Comparison of ENCODE assay signal across 23 cellular contexts in genomic region chr1:25073640-25074270, GRCh38.
A peak's percentile ranks its signal among the peaks of the same experiment; 100 is the strongest.
DNase-seq lines count a peak whose midpoint lies in the region; ATAC-seq, FAIRE-seq and TF ChIP-seq lines count a peak whose summit lies in the region.
"Had no signal": no experiment of that assay in that cellular context is flagged by ENCODE, and none has a peak within 500 bp of the region (broad histone marks: within the 10 kb centered on the region; RNA-seq: fewer than 3 reads in every experiment).

No MANE protein-coding gene starts in this region.

- no peaks in the 10 kb centered on the region for H3K36me3 ChIP-seq in GM23338 (ENCODE audit: insufficient read depth)
- H3K36me3 ChIP-seq in H1 (ENCODE audit: control insufficient read depth in 2 of 4, insufficient read depth in 4 of 4, low read length in 3 of 4) = no peaks in the 10 kb centered on the region
- H3K36me3 ChIP-seq: HAP-1, SJCRH30 had no signal

- H3K9ac ChIP-seq in H1 (replicated peaks in 1 of 4; ENCODE audit: extremely low read depth in 1 of 4, low read depth in 3 of 4, low read length in 3 of 4) = no peak overlapping the region
- H3K9ac ChIP-seq: KMS-11 had no signal

- H3K27ac ChIP-seq in GM23338 (ENCODE audit: low read depth) (no peak overlapping the region), H1 (ENCODE audit: low read depth, low read length) (no peak overlapping the region)
- H3K27ac ChIP-seq: C4-2B, HL-60, KMS-11, SJCRH30 had no signal

- CTCF ChIA-PET in H1 (lab: Charles Lee; ENCODE audit: partially characterized antibody) = interaction anchor here (0.6 to 5.5 kb wide), 7 partner anchors 7 to 176 kb away, joined by 3 to 30 read pairs (median 3); no protein-coding TSS in a partner anchor

- no peak overlapping the region for H2BK12ac ChIP-seq in H1 (ENCODE audit: low read depth, low read length)

- TF ChIP-seq CTCF in GM23338 (conservative IDR thresholded peaks at IDR 0.05; ENCODE audit: low read depth in 2 of 2) = no peak
- no peak for TF ChIP-seq CTCF in H1 (IDR thresholded peaks at IDR 0.05; ENCODE audit: control extremely low read depth in 1 of 3, insufficient read depth in 1 of 3, low read depth in 1 of 3, low read length in 3 of 3)

- ATAC-seq in GM23338 = no peak
- ATAC-seq in stimulated activated effector memory CD8-positive, alpha-beta T cell treated with anti-CD3 and anti-CD28 coated beads, Interleukin-12 subunit alpha, Interleukin-12 subunit beta, amount 100 ng/mL, for 72 hours = no peak
- no peak for ATAC-seq in natural killer cell treated with Interleukin-12 subunit alpha and Interleukin-12 subunit beta and Interleukin-15 and Interleukin-18, amount 100 ng/mL, for 72 hours
- ATAC-seq: Panc1 had no signal

- 0 out of 4 replicates have a peak, but pooled peaks cover 0 to 5% of the 10 kb centered on the region in 2 experiments for H3K9me3 ChIP-seq in H1 (ENCODE audit: insufficient read depth in 2 of 2, low read depth in 1 of 2, low read length in 1 of 2)

- H2BK20ac ChIP-seq in H1 (ENCODE audit: low read length) = no peak overlapping the region

- no peaks in the 10 kb centered on the region for H3K23me2 ChIP-seq in H1 (ENCODE audit: low read depth, low read length)

- no peak overlapping the region for H2BK120ac ChIP-seq in H1 (replicated peaks; ENCODE audit: low read depth, low read length)

- H3K9me3 Mint-ChIP-seq in GM23338 = peaks cover 15% of the 10 kb centered on the region; the same call in 2 of the 3 replicates
- peaks cover 6% of the 10 kb centered on the region for H3K9me3 Mint-ChIP-seq in stimulated activated effector memory CD8-positive, alpha-beta T cell treated with anti-CD3 and anti-CD28 coated beads, Interleukin-12 subunit alpha, Interleukin-12 subunit beta, amount 100 ng/mL, for 72 hours
- H3K9me3 Mint-ChIP-seq in natural killer cell treated with Interleukin-12 subunit alpha and Interleukin-12 subunit beta and Interleukin-15 and Interleukin-18, amount 100 ng/mL, for 72 hours = no peaks in the 10 kb centered on the region

- no peak overlapping the region for H3K4me3 Mint-ChIP-seq in GM23338
- no peak overlapping the region for H3K4me3 Mint-ChIP-seq in stimulated activated effector memory CD8-positive, alpha-beta T cell treated with anti-CD3 and anti-CD28 coated beads, Interleukin-12 subunit alpha, Interleukin-12 subunit beta, amount 100 ng/mL, for 72 hours
- H3K4me3 Mint-ChIP-seq in natural killer cell treated with Interleukin-12 subunit alpha and Interleukin-12 subunit beta and Interleukin-15 and Interleukin-18, amount 100 ng/mL, for 72 hours = no peak overlapping the region

- H3K4ac ChIP-seq in H1 (replicated peaks; ENCODE audit: insufficient read length, low read depth, low read length) = no peak overlapping the region

- no peak overlapping the region for H2BK5ac ChIP-seq in H1 (ENCODE audit: low read depth, low read length)

- H3K79me1 ChIP-seq in H1 (ENCODE audit: low read depth, low read length) = no peaks in the 10 kb centered on the region

- H3K36me3 Mint-ChIP-seq in GM23338 (ENCODE audit: low read depth) = peaks cover 6% of the 10 kb centered on the region; the same call in 1 of the 3 replicates
- H3K36me3 Mint-ChIP-seq in stimulated activated effector memory CD8-positive, alpha-beta T cell treated with anti-CD3 and anti-CD28 coated beads, Interleukin-12 subunit alpha, Interleukin-12 subunit beta, amount 100 ng/mL, for 72 hours = no peaks in the 10 kb centered on the region
- no peaks in the 10 kb centered on the region for H3K36me3 Mint-ChIP-seq in natural killer cell treated with Interleukin-12 subunit alpha and Interleukin-12 subunit beta and Interleukin-15 and Interleukin-18, amount 100 ng/mL, for 72 hours

- no peaks in the 10 kb centered on the region for H3K4me1 Mint-ChIP-seq in GM23338
- H3K4me1 Mint-ChIP-seq in stimulated activated effector memory CD8-positive, alpha-beta T cell treated with anti-CD3 and anti-CD28 coated beads, Interleukin-12 subunit alpha, Interleukin-12 subunit beta, amount 100 ng/mL, for 72 hours = peaks cover 12% of the 10 kb centered on the region
- H3K4me1 Mint-ChIP-seq in natural killer cell treated with Interleukin-12 subunit alpha and Interleukin-12 subunit beta and Interleukin-15 and Interleukin-18, amount 100 ng/mL, for 72 hours (ENCODE audit: low read depth in 2 of 2) = peaks cover 5 to 9% of the 10 kb centered on the region in 2 donors

- TF ChIP-seq EP300 in H1 (IDR thresholded peaks at IDR 0.05; ENCODE audit: borderline replicate concordance in 1 of 2, low read depth in 2 of 2, low read length in 2 of 2) = no peak

- no peak overlapping the region for H3K14ac ChIP-seq in H1 (ENCODE audit: insufficient read length)

- 68% methylated on average over 12 of the region's 12 CpGs; no CpG with 5 or more reads in 1 of the 2 experiments for WGBS in H1 (ENCODE audit: extremely low coverage in 1 of 2, insufficient coverage in 1 of 2, insufficient read length in 1 of 2, insufficient replicate concordance in 2 of 2, low coverage in 1 of 2, low lambda C conversion rate in 2 of 2, missing lambda C conversion rate in 1 of 2), 2 experiments

- H4K8ac ChIP-seq in H1 (ENCODE audit: extremely low read depth, insufficient read depth, low read length) = peak overlapping the region; percentile 36; the same call in 1 of the 2 replicates

- POLR2A ChIA-PET in H1 (lab: Charles Lee; ENCODE audit: partially characterized antibody) = interaction anchor here (0.9 kb wide), 1 partner anchor 9 kb away, joined by 3 read pairs; no protein-coding TSS in a partner anchor

- H3K9me2 ChIP-seq in GM23338 (ENCODE audit: insufficient read depth) = no peaks in the 10 kb centered on the region

- no peak overlapping the region for H3K18ac ChIP-seq in H1 (ENCODE audit: extremely low read depth, low read length)

- H2AFZ ChIP-seq in GM23338 (0 out of 2 replicates have a peak overlapping the region, but pooled peaks have one; percentile 69), H1 (ENCODE audit: low read length) (no peak overlapping the region)

- H3K23ac ChIP-seq in H1 (ENCODE audit: insufficient read length) = no peak overlapping the region

- H3K79me2 ChIP-seq in GM23338 (replicated peaks; ENCODE audit: insufficient read depth) (no peaks in the 10 kb centered on the region), H1 (ENCODE audit: control insufficient read depth in 1 of 2, insufficient read depth in 2 of 2, low read length in 2 of 2) (no peaks in the 10 kb centered on the region)

- no peaks in the 10 kb centered on the region for H4K20me1 ChIP-seq in GM23338 (replicated peaks; ENCODE audit: insufficient read depth)
- H4K20me1 ChIP-seq in H1 (replicated peaks in 1 of 2; ENCODE audit: control insufficient read depth in 1 of 2, insufficient read depth in 2 of 2, low read length in 2 of 2) = no peaks in the 10 kb centered on the region

- TF ChIP-seq POLR2A in H1 (IDR thresholded peaks at IDR 0.05; ENCODE audit: control extremely low read depth in 1 of 2, low read depth in 2 of 2, low read length in 2 of 2) (no peak), GM12891 (IDR thresholded peaks at IDR 0.05; ENCODE audit: low read depth, low read length) (no peak)

- H3K27ac Mint-ChIP-seq in GM23338 = no peak overlapping the region
- H3K27ac Mint-ChIP-seq in stimulated activated effector memory CD8-positive, alpha-beta T cell treated with anti-CD3 and anti-CD28 coated beads, Interleukin-12 subunit alpha, Interleukin-12 subunit beta, amount 100 ng/mL, for 72 hours = peak overlapping the region; percentile 18
- peak overlapping the region in 1 of 2 donors; percentile 44 for H3K27ac Mint-ChIP-seq in natural killer cell treated with Interleukin-12 subunit alpha and Interleukin-12 subunit beta and Interleukin-15 and Interleukin-18, amount 100 ng/mL, for 72 hours

- H3K4me1 ChIP-seq in GM23338 (ENCODE audit: insufficient read depth) (no peaks in the 10 kb centered on the region), H1 (replicated peaks in 1 of 4; ENCODE audit: control insufficient read depth in 3 of 4, insufficient read depth in 4 of 4, low read length in 3 of 4) (no peaks in the 10 kb centered on the region)
- H3K4me1 ChIP-seq: HAP-1, SJCRH30 had no signal

- no peak overlapping the region for H2AK5ac ChIP-seq in H1 (ENCODE audit: low read depth, low read length)

- no peaks in the 10 kb centered on the region for H3K27me3 ChIP-seq in GM23338 (ENCODE audit: insufficient read depth)
- no peaks in the 10 kb centered on the region for H3K27me3 ChIP-seq in H1 (replicated peaks in 1 of 4; ENCODE audit: control insufficient read depth in 3 of 4, extremely low read depth in 1 of 4, insufficient read depth in 3 of 4, low read length in 3 of 4)

- H3F3A ChIP-seq in GM23338 (replicated peaks; ENCODE audit: low read depth) = no peaks in the 10 kb centered on the region

- H3K4me2 ChIP-seq in GM23338 (no peak overlapping the region), H1 (ENCODE audit: insufficient read depth in 1 of 2, low read depth in 2 of 2, low read length in 2 of 2) (no peak overlapping the region)
- H3K4me2 ChIP-seq: KMS-11 had no signal

- H3K56ac ChIP-seq in H1 (replicated peaks; ENCODE audit: insufficient read length, low read depth, low read length) = no peak overlapping the region

- no peak for TF ChIP-seq RAD21 in H1 (IDR thresholded peaks at IDR 0.05 in 1 of 2, conservative IDR thresholded peaks at IDR 0.05 in 1 of 2; ENCODE audit: low read depth in 2 of 2, low read length in 2 of 2)

- H2BK15ac ChIP-seq in H1 (ENCODE audit: low read length) = no peak overlapping the region

- H3K27me3 Mint-ChIP-seq in GM23338 (ENCODE audit: insufficient read depth, low read depth, poor library complexity) = peaks cover 6% of the 10 kb centered on the region
- H3K27me3 Mint-ChIP-seq in natural killer cell treated with Interleukin-12 subunit alpha and Interleukin-12 subunit beta and Interleukin-15 and Interleukin-18, amount 100 ng/mL, for 72 hours = peaks cover 27 to 29% of the 10 kb centered on the region in 2 donors

- no peak for DNase-seq in GM23338 (ENCODE audit: low spot score)
- DNase-seq in H1 (ENCODE audit: low read depth in 1 of 2, low spot score in 2 of 2) = no peak
- peak; percentile 16 for DNase-seq in mucosa of gallbladder (ENCODE audit: low spot score)
- DNase-seq in stimulated activated effector memory CD8-positive, alpha-beta T cell treated with anti-CD3 and anti-CD28 coated beads, Interleukin-12 subunit alpha, Interleukin-12 subunit beta, amount 100 ng/mL, for 72 hours (ENCODE audit: low spot score in 2 of 2) = no peak
- DNase-seq in GM12891 (ENCODE audit: insufficient read length, low spot score) = no peak
- no peak for DNase-seq in activated CD4-positive, alpha-beta T cell treated with anti-CD3 and anti-CD28 coated beads for 1 hour
- no peak for DNase-seq in DMS153 treated with DMSO at 0.1 percent for 48 hours (lab: John Stamatoyannopoulos, UW; ENCODE audit: unreplicated experiment)
- DNase-seq in natural killer cell treated with Interleukin-12 subunit alpha and Interleukin-12 subunit beta and Interleukin-15 and Interleukin-18, amount 100 ng/mL, for 72 hours (ENCODE audit: low spot score) = no peak
- DNase-seq: AML-193, DMS53, GDM1, NCI-H1105, NCI-H2081, NCI-H2171, NCI-H345, NCI-H524, NCI-H774, SJCRH30 had no signal

- H4K5ac ChIP-seq in H1 (ENCODE audit: insufficient read length, low read depth, low read length) = no peak overlapping the region

- H4K91ac ChIP-seq in H1 (replicated peaks; ENCODE audit: insufficient read length, low read length) = no peak overlapping the region

- FAIRE-seq in H1 (lab: Jason Lieb, UNC) (no peak), GM12891 (lab: Jason Lieb, UNC) (no peak)

- H3K4me3 ChIP-seq in GM23338 = no peak overlapping the region
- no peak overlapping the region for H3K4me3 ChIP-seq in H1 (ENCODE audit: extremely low read depth in 1 of 4, insufficient read depth in 2 of 4, low read depth in 3 of 4, low read length in 4 of 4)
- H3K4me3 ChIP-seq: HAP-1, SJCRH30 had no signal
